ENCODE assay signal across 13 cellular contexts in the genomic region with DNA sequence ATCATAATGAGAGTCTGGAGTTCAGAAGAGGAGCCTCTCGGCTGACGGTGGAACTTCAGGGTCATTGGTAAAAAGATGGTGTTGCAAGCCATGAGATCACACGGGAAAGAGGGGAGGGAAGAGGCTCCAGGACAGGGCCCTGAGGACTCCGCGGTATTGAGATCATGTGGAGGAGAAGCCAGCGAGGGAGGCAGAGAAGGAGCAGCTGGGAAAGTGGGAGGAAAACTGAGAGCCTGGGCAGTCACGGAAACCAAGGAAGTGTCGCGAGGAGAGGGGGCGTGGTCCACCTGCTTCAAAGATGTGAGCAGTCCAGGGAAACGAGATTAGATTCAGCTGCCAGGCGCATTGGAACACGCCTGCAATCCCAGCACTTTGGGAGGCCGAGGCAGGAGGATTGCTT. TPM values are rescaled to one million over a fixed set of nuclear protein-coding genes. Genes with fewer than 3 reads are reported as not detected.
DNase-seq lines count a peak whose midpoint lies in the region; ATAC-seq, FAIRE-seq and TF ChIP-seq lines count a peak whose summit lies in the region.
"Had no signal": no experiment of that assay in that cellular context is flagged by ENCODE, and none has a peak within 500 bp of the region (broad histone marks: within the 10 kb centered on the region; RNA-seq: fewer than 3 reads in every experiment).

No MANE protein-coding gene starts in this region.

- H3K9ac ChIP-seq in GM23248: no peak overlapping the region
- peak overlapping the region in 1 of 3 donors; percentile 16 for H3K9ac ChIP-seq in skeletal muscle tissue (ENCODE audit: low read depth in 1 of 3, low read length in 3 of 3)

- no peaks in the 10 kb centered on the region for H3K79me2 ChIP-seq in GM23248 (ENCODE audit: insufficient read depth)

- no peak for TF ChIP-seq CTCF in NB4 (IDR thresholded peaks at IDR 0.05; ENCODE audit: low read depth, low read length)

- no peak overlapping the region for H3K4me2 ChIP-seq in GM23248 (ENCODE audit: unreplicated experiment)

- H4K20me1 ChIP-seq in GM23248 (ENCODE audit: insufficient read depth): no peaks in the 10 kb centered on the region

- 19 to 24% methylated on average over 14 of the region's 14 CpGs for WGBS in GM23248 (ENCODE audit: low coverage in 1 of 2, low lambda C conversion rate in 2 of 2, missing lambda C conversion rate in 2 of 2), 2 experiments

- H3K27me3 ChIP-seq in GM23248 (replicated peaks; ENCODE audit: insufficient read depth) (peaks cover 19% of the 10 kb centered on the region), skeletal muscle tissue (ENCODE audit: control insufficient read depth in 3 of 3, insufficient read depth in 3 of 3, low read length in 3 of 3) (peaks cover 0 to 3% (median 0%) of the 10 kb centered on the region in 3 donors)
- H3K27me3 ChIP-seq: right atrium auricular region had no signal

- FAIRE-seq in GM12892 (lab: Jason Lieb, UNC): no peak

- no peaks in the 10 kb centered on the region for H3K9me3 ChIP-seq in GM23248 (ENCODE audit: low read depth)
- H3K9me3 ChIP-seq in skeletal muscle tissue (ENCODE audit: control insufficient read depth in 3 of 3, low read length in 3 of 3): no peaks in the 10 kb centered on the region
- H3K9me3 ChIP-seq: lower lobe of right lung, right atrium auricular region had no signal

- TF ChIP-seq POLR2A in NB4 (IDR thresholded peaks at IDR 0.05; ENCODE audit: extremely low read depth, insufficient read length): no peak
- TF ChIP-seq POLR2A in GM12892 (IDR thresholded peaks at IDR 0.05; ENCODE audit: low read depth, low read length): no peak

- H3K4me1 ChIP-seq in GM23248 (ENCODE audit: insufficient read depth) (no peaks in the 10 kb centered on the region), skeletal muscle tissue (ENCODE audit: control insufficient read depth in 3 of 3, insufficient read depth in 3 of 3, low read length in 3 of 3) (peaks cover 42 to 64% (median 43%) of the 10 kb centered on the region in 3 donors)
- H3K4me1 ChIP-seq: lower lobe of right lung had no signal

- H3K9me2 ChIP-seq in GM23248 (ENCODE audit: insufficient read depth): no peaks in the 10 kb centered on the region

- H3F3A ChIP-seq in GM23248 (ENCODE audit: insufficient read depth): no peaks in the 10 kb centered on the region

- ATAC-seq in esophagus mucosa (peak; percentile 11), GM21381 (IDR thresholded peaks at IDR 0.05; ENCODE audit: unreplicated experiment) (no peak)

- in situ Hi-C loops in GM23248 (cut with MboI): no loop called here

- peak; percentile 66 for DNase-seq in GM23248
- DNase-seq in NB4 (ENCODE audit: low read depth): peak; percentile 74
- no peak for DNase-seq in stimulated activated naive CD4-positive, alpha-beta T cell (lab: John Stamatoyannopoulos, UW)
- DNase-seq in ecto neural progenitor cell (ENCODE audit: low spot score): no peak
- no peak for DNase-seq in GM12892 (ENCODE audit: insufficient read length)
- DNase-seq: activated CD4-positive, alpha-beta memory T cell treated with anti-CD3 and anti-CD28 coated beads for 36 hours; erythroblast; lower lobe of right lung; NCI-H1105 had no signal

- H3K36me3 ChIP-seq in GM23248 (ENCODE audit: low read depth) (no peaks in the 10 kb centered on the region), skeletal muscle tissue (ENCODE audit: control insufficient read depth in 3 of 3, insufficient read depth in 3 of 3, low read length in 3 of 3) (peaks cover 0 to 9% (median 6%) of the 10 kb centered on the region in 3 donors)
- H3K36me3 ChIP-seq: lower lobe of right lung, right atrium auricular region had no signal

- H3K27ac ChIP-seq in GM23248 (no peak overlapping the region), skeletal muscle tissue (ENCODE audit: low read depth, low read length) (peak overlapping the region; percentile 83)
- H3K27ac ChIP-seq: lower lobe of right lung, right atrium auricular region had no signal

- H3K4me3 ChIP-seq in GM23248 (no peak overlapping the region), NB4 (ENCODE audit: low read depth, low read length) (no peak overlapping the region), skeletal muscle tissue (ENCODE audit: low read length in 3 of 3) (peak overlapping the region in 1 of 3 donors; percentile 24)
- H3K4me3 ChIP-seq: lower lobe of right lung, right atrium auricular region had no signal

- no peak overlapping the region for H2AFZ ChIP-seq in GM23248

RNA-seq across cellular contexts. Expression of a gene that starts 27.7 kb away (rescaled TPM):
- not detected in 2 replicates for total RNA-seq in GM23248 (2014; rRNA removed; shearing (Covaris generic))
- not detected in 2 replicates for polyA plus RNA-seq in GM23248 (2016; fragmentation: Nextera tagmentation; extraction: Ambion mirVana)
- total RNA-seq in esophagus mucosa (0.52 TPM), skeletal muscle tissue (1.0 TPM)
- polyA plus RNA-seq in GM12892 (2012; ENCODE audit: missing spikeins): 0.13 TPM

RNA-seq across cellular contexts. Expression of a gene that starts 52.9 kb away (rescaled TPM):
- total RNA-seq in GM23248 (2014; rRNA removed; shearing (Covaris generic)): 118 and 163 TPM in 2 replicates
- polyA plus RNA-seq in GM23248 (2016; fragmentation: Nextera tagmentation; extraction: Ambion mirVana): 42.9 and 50.7 TPM in 2 replicates
- 82.7 TPM for total RNA-seq in esophagus mucosa
- 33.9 TPM for total RNA-seq in skeletal muscle tissue
- polyA plus RNA-seq in GM12892 (2012; ENCODE audit: missing spikeins): 87.5 TPM

Comparison
In these comparisons a context has a peak if more than half of its experiments do, and no peak if none do; other contexts are left out.
1. DNase-seq: peak in GM23248 (single experiment) and NB4 (single experiment); none in stimulated activated naive CD4-positive, alpha-beta T cell (0 of 6), ecto neural progenitor cell (single experiment) and GM12892 (single experiment).